28 cellular contexts compared by ENCODE assay signal in the genomic region with DNA sequence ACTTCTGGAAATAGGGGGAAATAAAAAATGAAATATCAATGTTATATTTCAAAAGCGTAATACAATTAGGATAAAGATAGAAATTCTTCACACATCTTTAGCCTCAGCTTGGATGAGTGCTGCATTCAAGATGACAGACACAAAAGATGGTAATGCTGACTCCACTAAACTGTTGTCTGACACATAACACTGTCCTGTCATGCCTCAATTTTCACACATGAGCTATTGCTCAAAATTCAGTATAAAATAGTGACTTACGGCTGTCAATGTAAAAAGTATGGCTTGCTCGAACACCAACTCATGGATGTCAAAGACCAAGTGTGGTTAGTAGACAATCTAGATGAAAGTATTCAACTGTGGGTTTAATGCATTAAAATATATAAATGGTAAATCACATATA.
"Had no signal": no experiment of that assay in that cellular context is flagged by ENCODE, and none has a peak within 500 bp of the region (broad histone marks: within the 10 kb centered on the region; RNA-seq: fewer than 3 reads in every experiment).

No MANE protein-coding gene starts in this region.

- DNase-seq: activated B cell treated with CpG ODN at 0.5 μM for 24 hours; activated CD4-positive, alpha-beta T cell treated with anti-CD3 and anti-CD28 coated beads, Interleukin-2, amount 50 U/mL, for 1 hour; activated CD8-positive, alpha-beta memory T cell treated with anti-CD3 and anti-CD28 coated beads for 24 hours; activated gamma-delta T cell; activated naive CD4-positive, alpha-beta T cell; activated naive CD4-positive, alpha-beta T cell treated with anti-CD3 and anti-CD28 coated beads, Interleukin-2, amount 10 ng/mL, durations not matched to agents 7 days and 5 days; activated naive CD8-positive, alpha-beta T cell treated with anti-CD3 and anti-CD28 coated beads, Interleukin-2, amount 10 ng/mL, durations not matched to agents 7 days and 5 days; central memory CD4-positive, alpha-beta T cell; cerebellar nuclear complex; dorsolateral prefrontal cortex; effector memory CD4-positive, alpha-beta T cell; T1000 had no signal

- H3K9me3 ChIP-seq: ascending aorta, breast epithelium, colonic mucosa, esophagus muscularis mucosa, gastrocnemius medialis, heart left ventricle had no signal

- H3K27ac ChIP-seq: ascending aorta, breast epithelium, colonic mucosa, dorsolateral prefrontal cortex, esophagus muscularis mucosa, foreskin keratinocyte, gastrocnemius medialis, heart left ventricle, WERI-Rb-1 had no signal

- H3K27ac Mint-ChIP-seq: activated B cell treated with CpG ODN at 0.5 μM for 24 hours; activated CD8-positive, alpha-beta T cell treated with anti-CD3 and anti-CD28 coated beads for 36 hours; activated naive CD4-positive, alpha-beta T cell treated with anti-CD3 and anti-CD28 coated beads, Interleukin-2, amount 10 ng/mL, durations not matched to agents 7 days and 5 days; activated naive CD4-positive, alpha-beta T cell treated with anti-CD3 and anti-CD28 coated beads, Interleukin-2, amount 50 U/mL, for 72 hours; activated naive CD8-positive, alpha-beta T cell treated with anti-CD3 and anti-CD28 coated beads, Interleukin-2, amount 10 ng/mL, durations not matched to agents 7 days and 5 days; endodermal cell; T-helper 17 cell; T-helper 2 cell treated with Interferon-gamma antibody and Interleukin-4, amounts not matched to agents 5 μg/mL and 100 μg/mL, for 36 hours had no signal

- H3K27me3 Mint-ChIP-seq: activated B cell treated with CpG ODN at 0.5 μM for 24 hours; activated CD8-positive, alpha-beta T cell treated with anti-CD3 and anti-CD28 coated beads for 36 hours; activated naive CD4-positive, alpha-beta T cell treated with anti-CD3 and anti-CD28 coated beads, Interleukin-2, amount 10 ng/mL, durations not matched to agents 7 days and 5 days; activated naive CD8-positive, alpha-beta T cell treated with anti-CD3 and anti-CD28 coated beads, Interleukin-2, amount 10 ng/mL, durations not matched to agents 7 days and 5 days; brain; T-helper 17 cell had no signal

- H3K4me3 Mint-ChIP-seq: activated B cell treated with CpG ODN at 0.5 μM for 24 hours; activated CD8-positive, alpha-beta T cell treated with anti-CD3 and anti-CD28 coated beads for 36 hours; activated naive CD4-positive, alpha-beta T cell treated with anti-CD3 and anti-CD28 coated beads, Interleukin-2, amount 10 ng/mL, durations not matched to agents 7 days and 5 days; activated naive CD8-positive, alpha-beta T cell treated with anti-CD3 and anti-CD28 coated beads, Interleukin-2, amount 10 ng/mL, durations not matched to agents 7 days and 5 days; activated T-cell treated with anti-CD3 and anti-CD28 coated beads, Interleukin-2, amount 50 U/mL, for 4 hours; brain; endodermal cell; T-helper 17 cell; T-helper 2 cell treated with Interferon-gamma antibody and Interleukin-4, amounts not matched to agents 5 μg/mL and 100 μg/mL, for 36 hours had no signal

- H3K4me3 ChIP-seq: ascending aorta, breast epithelium, cardiac muscle cell, colonic mucosa, dorsolateral prefrontal cortex, esophagus muscularis mucosa, gastrocnemius medialis, heart left ventricle had no signal

- H3K9me3 Mint-ChIP-seq: activated B cell treated with CpG ODN at 0.5 μM for 24 hours; activated CD8-positive, alpha-beta T cell treated with anti-CD3 and anti-CD28 coated beads for 36 hours; activated naive CD4-positive, alpha-beta T cell treated with anti-CD3 and anti-CD28 coated beads, Interleukin-2, amount 10 ng/mL, durations not matched to agents 7 days and 5 days; activated naive CD4-positive, alpha-beta T cell treated with anti-CD3 and anti-CD28 coated beads, Interleukin-2, amount 50 U/mL, for 72 hours; activated naive CD8-positive, alpha-beta T cell treated with anti-CD3 and anti-CD28 coated beads, Interleukin-2, amount 10 ng/mL, durations not matched to agents 7 days and 5 days; activated T-cell treated with anti-CD3 and anti-CD28 coated beads, Interleukin-2, amount 50 U/mL, for 4 hours; endodermal cell; T-helper 2 cell treated with Interferon-gamma antibody and Interleukin-4, amounts not matched to agents 5 μg/mL and 100 μg/mL, for 36 hours had no signal

- H3K4me1 ChIP-seq: colonic mucosa had no signal

- H3K27me3 ChIP-seq: ascending aorta, breast epithelium, cardiac muscle cell, colonic mucosa, dorsolateral prefrontal cortex, esophagus muscularis mucosa, foreskin keratinocyte, gastrocnemius medialis, heart left ventricle had no signal

- H3K36me3 ChIP-seq: ascending aorta, breast epithelium, cardiac muscle cell, colonic mucosa, esophagus muscularis mucosa, gastrocnemius medialis, heart left ventricle, WERI-Rb-1 had no signal
